In genomic region chr21:36319767-36320420, GRCh38 we compare ENCODE assay signal across 8 cellular contexts. TPM values are rescaled to one million over a fixed set of nuclear protein-coding genes. Genes with fewer than 3 reads are reported as not detected.
DNase-seq lines count a peak whose midpoint lies in the region; ATAC-seq and TF ChIP-seq lines count a peak whose summit lies in the region.

MORC3 (plus strand) TSS chr21:36320197; CDS start chr21:36320265, 68 bp downstream.

- peaks cover 6% of the 10 kb centered on the region for H3K36me3 Mint-ChIP-seq in activated naive CD8-positive, alpha-beta T cell

- DNase-seq in GM10266 (ENCODE audit: extremely low spot score): peak; percentile 97
- peak; percentile 97 for DNase-seq in NCI-H1105 (lab: John Stamatoyannopoulos, UW)
- DNase-seq in SKM-1 treated with dmso at 0.1 percent for 144 hours (lab: John Stamatoyannopoulos, UW; ENCODE audit: unreplicated experiment): peak; percentile 98
- DNase-seq in glomerular endothelial cell (ENCODE audit: extremely low read depth, low read depth, low spot score): peak; percentile 87
- peak; percentile 97 for DNase-seq in occipital lobe (lab: John Stamatoyannopoulos, UW)

- peak within 1 kb of the TSS; percentile 97 for H3K27ac Mint-ChIP-seq in activated naive CD8-positive, alpha-beta T cell

- TF ChIP-seq CTCF in GM10266 (IDR thresholded peaks at IDR 0.05; ENCODE audit: control insufficient read depth, insufficient read depth, low read depth, missing control alignments): no peak

- H3K27me3 Mint-ChIP-seq in activated naive CD8-positive, alpha-beta T cell: no peaks in the 10 kb centered on the region

- H3K9me3 Mint-ChIP-seq in activated naive CD8-positive, alpha-beta T cell (ENCODE audit: low read depth): peaks cover 5% of the 10 kb centered on the region

- H3K27ac ChIP-seq in temporal lobe (ENCODE audit: low read depth, low read length): peak within 1 kb of the TSS; percentile 86

- H3K4me1 Mint-ChIP-seq in activated naive CD8-positive, alpha-beta T cell (ENCODE audit: low read depth): peaks cover 39% of the 10 kb centered on the region

- ATAC-seq in HG02623 (IDR thresholded peaks at IDR 0.05; ENCODE audit: unreplicated experiment): peak; percentile 82

- H3K4me3 Mint-ChIP-seq in activated naive CD8-positive, alpha-beta T cell: peak within 1 kb of the TSS; percentile 95

RNA-seq across cellular contexts. Expression of gene MORC3, which starts in this region (rescaled TPM):
- total RNA-seq in glomerular endothelial cell (19.3 and 25.9 TPM in 2 replicates), occipital lobe (119 TPM), temporal lobe (93.2 TPM)

Comparison
In these comparisons a context has a peak if more than half of its experiments do, and no peak if none do; other contexts are left out.
1. Peak in every context shown above with its lines: DNase-seq, ATAC-seq and H3K27ac ChIP-seq.